ENCODE assay signal across 15 cellular contexts in genomic region chr13:110410906-110411305, GRCh38.
DNase-seq lines count a peak whose midpoint lies in the region; ATAC-seq and TF ChIP-seq lines count a peak whose summit lies in the region.
"Had no signal": no experiment of that assay in that cellular context is flagged by ENCODE, and none has a peak within 500 bp of the region (broad histone marks: within the 10 kb centered on the region; RNA-seq: fewer than 3 reads in every experiment).

No MANE protein-coding gene starts in this region.

- no peak for TF ChIP-seq CTCF in RWPE1 (conservative IDR thresholded peaks at IDR 0.05; ENCODE audit: low read depth)
- TF ChIP-seq CTCF in thoracic aorta (IDR thresholded peaks at IDR 0.05): no peak
- no peak for TF ChIP-seq CTCF in GM23338 (conservative IDR thresholded peaks at IDR 0.05; ENCODE audit: low read depth in 2 of 2)

- no peaks in the 10 kb centered on the region for H3K9me2 ChIP-seq in GM23338 (ENCODE audit: insufficient read depth)

- H3K79me2 ChIP-seq in GM23338 (replicated peaks; ENCODE audit: insufficient read depth): no peaks in the 10 kb centered on the region

- H3K4me3 ChIP-seq in duodenal mucosa (ENCODE audit: low read depth in 1 of 2, low read length in 2 of 2) (no peak overlapping the region), muscle layer of duodenum (ENCODE audit: low read depth in 1 of 2, low read length in 2 of 2) (no peak overlapping the region), thoracic aorta (no peak overlapping the region), GM23338 (no peak overlapping the region)
- H3K4me3 ChIP-seq: HAP-1 had no signal

- CTCF ChIA-PET in RWPE1 (lab: Yijun Ruan, JAX): interaction anchor here (0.9 kb wide), 1 partner anchor 62 kb away, joined by 3 read pairs; no protein-coding TSS in a partner anchor

- H3K36me3 ChIP-seq in duodenal mucosa (ENCODE audit: control insufficient read depth in 1 of 2, insufficient read depth in 2 of 2, low read length in 2 of 2) (no peaks in the 10 kb centered on the region), muscle layer of duodenum (ENCODE audit: control insufficient read depth in 1 of 2, insufficient read depth in 2 of 2, low read length in 2 of 2) (peaks cover 0 to 5% of the 10 kb centered on the region in 2 donors), thoracic aorta (no peaks in the 10 kb centered on the region), GM23338 (ENCODE audit: insufficient read depth) (no peaks in the 10 kb centered on the region; the same call in 1 of the 2 replicates)
- H3K36me3 ChIP-seq: HAP-1, neutrophil had no signal

- H3K27ac ChIP-seq in RWPE1: peak overlapping the region; percentile 55
- peak overlapping the region; percentile 68 for H3K27ac ChIP-seq in duodenal mucosa (ENCODE audit: low read depth, low read length)
- peak overlapping the region; percentile 86 for H3K27ac ChIP-seq in muscle layer of duodenum (ENCODE audit: low read length)
- peak overlapping the region; percentile 93 to 96 for H3K27ac ChIP-seq in thoracic aorta
- H3K27ac ChIP-seq in GM23338 (ENCODE audit: low read depth): no peak overlapping the region
- H3K27ac ChIP-seq: neutrophil had no signal

- H4K20me1 ChIP-seq in GM23338 (replicated peaks; ENCODE audit: insufficient read depth): no peaks in the 10 kb centered on the region

- H3K36me3 Mint-ChIP-seq in GM23338 (ENCODE audit: low read depth): peaks cover 11% of the 10 kb centered on the region
- H3K36me3 Mint-ChIP-seq: stimulated activated memory B cell treated with anti-CD40 and anti-IgM and Interleukin-4, amounts not matched to agents 10 μg/mL and 1 μg/mL and 100 μg/mL, for 72 hours had no signal

- peaks cover 8 to 10% of the 10 kb centered on the region in 2 donors for H3K4me1 ChIP-seq in duodenal mucosa (ENCODE audit: control insufficient read depth in 1 of 2, insufficient read depth in 2 of 2, low read length in 2 of 2)
- H3K4me1 ChIP-seq in muscle layer of duodenum (ENCODE audit: control insufficient read depth in 1 of 2, insufficient read depth in 2 of 2, low read length in 2 of 2): peaks cover 15 to 26% of the 10 kb centered on the region in 2 donors
- H3K4me1 ChIP-seq in thoracic aorta (ENCODE audit: control insufficient read depth in 1 of 2, low read depth in 2 of 2): peaks cover 61 to 93% of the 10 kb centered on the region in 2 donors
- peaks cover 6% of the 10 kb centered on the region; the same call in 1 of the 2 replicates for H3K4me1 ChIP-seq in GM23338 (ENCODE audit: insufficient read depth)
- H3K4me1 ChIP-seq: HAP-1 had no signal

- no peak for DNase-seq in RWPE1 (ENCODE audit: low spot score)
- no peak for DNase-seq in thoracic aorta (ENCODE audit: low spot score)
- no peak for DNase-seq in GM23338 (ENCODE audit: low spot score)
- DNase-seq in NK-92 (lab: John Stamatoyannopoulos, UW; ENCODE audit: unreplicated experiment): no peak
- DNase-seq: activated CD4-positive, alpha-beta memory T cell treated with anti-CD3 and anti-CD28 coated beads, Interleukin-2, amount 10 ng/mL, durations not matched to agents 7 days and 5 days; activated effector memory CD4-positive, alpha-beta T cell treated with anti-CD3 and anti-CD28 coated beads, Interleukin-2, amount 50 U/mL, for 16 hours; NCI-H226 had no signal

- POLR2A ChIA-PET in RWPE1 (lab: Yijun Ruan, JAX; ENCODE audit: low non-redundant PET): no interaction called here

- H3K27ac Mint-ChIP-seq in GM23338: no peak overlapping the region
- H3K27ac Mint-ChIP-seq: activated CD4-positive, alpha-beta memory T cell treated with anti-CD3 and anti-CD28 coated beads, Interleukin-2, amount 10 ng/mL, durations not matched to agents 7 days and 5 days; stimulated activated memory B cell treated with anti-CD40 and anti-IgM and Interleukin-4, amounts not matched to agents 10 μg/mL and 1 μg/mL and 100 μg/mL, for 72 hours had no signal

- H3F3A ChIP-seq in GM23338 (replicated peaks; ENCODE audit: low read depth): no peaks in the 10 kb centered on the region

- H3K9ac ChIP-seq in duodenal mucosa (ENCODE audit: low read depth in 1 of 2, low read length in 2 of 2): no peak overlapping the region

- H3K27me3 ChIP-seq in duodenal mucosa (ENCODE audit: control insufficient read depth in 1 of 2, insufficient read depth in 2 of 2, low read length in 2 of 2): no peaks in the 10 kb centered on the region
- no peaks in the 10 kb centered on the region for H3K27me3 ChIP-seq in muscle layer of duodenum (ENCODE audit: low read depth, low read length)
- no peaks in the 10 kb centered on the region for H3K27me3 ChIP-seq in thoracic aorta (replicated peaks; ENCODE audit: insufficient read depth)
- no peaks in the 10 kb centered on the region for H3K27me3 ChIP-seq in GM23338 (ENCODE audit: insufficient read depth)

- no peak for ATAC-seq in thoracic aorta (ENCODE audit: insufficient number of reproducible peaks, low FRiP score, low read depth)
- ATAC-seq in HG03520 (IDR thresholded peaks at IDR 0.05; ENCODE audit: unreplicated experiment): no peak
- no peak for ATAC-seq in GM23338
- ATAC-seq in GM19397 (IDR thresholded peaks at IDR 0.05; ENCODE audit: unreplicated experiment): no peak
- ATAC-seq: Panc1; stimulated activated memory B cell treated with anti-CD40 and anti-IgM and Interleukin-4, amounts not matched to agents 10 μg/mL and 1 μg/mL and 100 μg/mL, for 72 hours had no signal

- H3K27me3 Mint-ChIP-seq in GM23338 (ENCODE audit: insufficient read depth, low read depth, poor library complexity): peaks cover 13% of the 10 kb centered on the region

- H2AFZ ChIP-seq in GM23338: no peak overlapping the region

- H3K4me2 ChIP-seq in GM23338: no peak overlapping the region

- H3K9me3 ChIP-seq in duodenal mucosa (ENCODE audit: control insufficient read depth in 1 of 2, low read length in 2 of 2) (no peaks in the 10 kb centered on the region), muscle layer of duodenum (ENCODE audit: control insufficient read depth in 1 of 2, low read length in 2 of 2) (no peaks in the 10 kb centered on the region), thoracic aorta (no peaks in the 10 kb centered on the region)
- H3K9me3 ChIP-seq: HAP-1, neutrophil had no signal

- peaks cover 35% of the 10 kb centered on the region for H3K4me1 Mint-ChIP-seq in GM23338
- H3K4me1 Mint-ChIP-seq: stimulated activated memory B cell treated with anti-CD40 and anti-IgM and Interleukin-4, amounts not matched to agents 10 μg/mL and 1 μg/mL and 100 μg/mL, for 72 hours had no signal

- H3K9me3 Mint-ChIP-seq in GM23338: no peaks in the 10 kb centered on the region; the same call in 2 of the 3 replicates

- no peak overlapping the region for H3K4me3 Mint-ChIP-seq in GM23338
- H3K4me3 Mint-ChIP-seq: activated CD4-positive, alpha-beta memory T cell treated with anti-CD3 and anti-CD28 coated beads, Interleukin-2, amount 10 ng/mL, durations not matched to agents 7 days and 5 days; stimulated activated memory B cell treated with anti-CD40 and anti-IgM and Interleukin-4, amounts not matched to agents 10 μg/mL and 1 μg/mL and 100 μg/mL, for 72 hours had no signal

TF ChIP-seq in GM23338, 12 proteins besides CTCF, POLR2A, EP300 and RAD21 (continues in another document):
- TF ChIP-seq STAT1 (IDR thresholded peaks at IDR 0.05; ENCODE audit: unreplicated experiment) (no peak), NANOG (IDR thresholded peaks at IDR 0.05; ENCODE audit: borderline replicate concordance) (no peak), POLR2AphosphoS5 (IDR thresholded peaks at IDR 0.05; ENCODE audit: low read depth) (no peak), EZH2phosphoT487 (IDR thresholded peaks at IDR 0.05; ENCODE audit: unreplicated experiment) (no peak)
